Comparison of ENCODE assay signal across 13 cellular contexts in genomic region chr16:75246504-75247205, GRCh38. TPM values are rescaled to one million over a fixed set of nuclear protein-coding genes. Genes with fewer than 3 reads are reported as not detected.
DNase-seq lines count a peak whose midpoint lies in the region; ATAC-seq and TF ChIP-seq lines count a peak whose summit lies in the region.
"Had no signal": no experiment of that assay in that cellular context is flagged by ENCODE, and none has a peak within 500 bp of the region (broad histone marks: within the 10 kb centered on the region; RNA-seq: fewer than 3 reads in every experiment).

No MANE protein-coding gene starts in this region.

- H3K4me3 Mint-ChIP-seq in natural killer cell treated with Interleukin-12 subunit alpha and Interleukin-12 subunit beta and Interleukin-15 and Interleukin-18, amount 100 ng/mL, for 72 hours: no peak overlapping the region

- H3K4me3 ChIP-seq in cardiac muscle cell (no peak overlapping the region), fibroblast of lung (replicated peaks in 1 of 4; ENCODE audit: control extremely low read depth in 1 of 4, insufficient read depth in 1 of 4, low read depth in 3 of 4, low read length in 4 of 4) (no peak overlapping the region), osteoblast (ENCODE audit: insufficient read depth, low read length) (peak overlapping the region; percentile 30), vagina (no peak overlapping the region), BE2C (ENCODE audit: low read depth, low read length) (no peak overlapping the region)

- peaks cover 0 to 5% of the 10 kb centered on the region in 2 donors for H3K4me1 Mint-ChIP-seq in natural killer cell treated with Interleukin-12 subunit alpha and Interleukin-12 subunit beta and Interleukin-15 and Interleukin-18, amount 100 ng/mL, for 72 hours (ENCODE audit: low read depth in 2 of 2)

- H3K9ac ChIP-seq in fibroblast of lung (ENCODE audit: insufficient read depth, low read length): peak overlapping the region; percentile 84

- H3K4me1 ChIP-seq in cardiac muscle cell (ENCODE audit: low read depth) (peaks cover 46% of the 10 kb centered on the region), fibroblast of lung (ENCODE audit: control insufficient read depth, extremely low read depth, insufficient read depth, low read length) (peaks cover 66% of the 10 kb centered on the region), osteoblast (ENCODE audit: insufficient read depth, low read length) (peaks cover 69% of the 10 kb centered on the region), vagina (peaks cover 75% of the 10 kb centered on the region), BE2C (peaks cover 3% of the 10 kb centered on the region)

- H3K27ac ChIP-seq in cardiac muscle cell (peak overlapping the region; percentile 99), fibroblast of lung (ENCODE audit: insufficient read depth, low read length) (peak overlapping the region; percentile 97), osteoblast (ENCODE audit: low read depth, low read length) (peak overlapping the region; percentile 99), vagina (peak overlapping the region; percentile 88)

- ATAC-seq in Right ventricle myocardium superior (ENCODE audit: poor library complexity) (no peak), HG03460 (IDR thresholded peaks at IDR 0.05; ENCODE audit: unreplicated experiment) (no peak)
- no peak for ATAC-seq in natural killer cell treated with Interleukin-12 subunit alpha and Interleukin-12 subunit beta and Interleukin-15 and Interleukin-18, amount 100 ng/mL, for 72 hours
- ATAC-seq: stimulated activated naive CD8-positive, alpha-beta T cell treated with anti-CD3 and anti-CD28 coated beads, Interleukin-15, Interleukin-2, amounts not matched to agents 100 U/mL and 50 U/mL, for 24 hours had no signal

- peak in 1 of 2 donors; percentile 91 for DNase-seq in cardiac muscle cell (ENCODE audit: low read depth in 1 of 2, low spot score in 1 of 2)
- DNase-seq in Right ventricle myocardium superior: no peak
- peak; percentile 60 to 88 for DNase-seq in fibroblast of lung (ENCODE audit: low read depth in 2 of 2)
- peak; percentile 95 for DNase-seq in osteoblast (ENCODE audit: insufficient read length, low spot score, missing footprints)
- no peak for DNase-seq in vagina (ENCODE audit: extremely low spot score in 2 of 2)
- no peak for DNase-seq in BE2C
- DNase-seq in natural killer cell treated with Interleukin-12 subunit alpha and Interleukin-12 subunit beta and Interleukin-15 and Interleukin-18, amount 100 ng/mL, for 72 hours (ENCODE audit: low spot score): no peak
- DNase-seq: cortex of kidney; NCI-H226; stimulated activated CD4-positive, alpha-beta T cell treated with anti-CD3 and anti-CD28 coated beads, Interleukin-12 subunit alpha, Interleukin-12 subunit beta, amount 100 ng/mL, for 4 hours; stimulated activated naive CD8-positive, alpha-beta T cell treated with anti-CD3 and anti-CD28 coated beads, Interleukin-15, Interleukin-2, amounts not matched to agents 100 U/mL and 50 U/mL, for 24 hours had no signal

- H3K79me2 ChIP-seq in fibroblast of lung (ENCODE audit: control insufficient read depth, insufficient read depth, low read length) (peaks cover 92% of the 10 kb centered on the region), osteoblast (ENCODE audit: insufficient read depth, low read length) (peaks cover 93% of the 10 kb centered on the region)

- H4K20me1 ChIP-seq in fibroblast of lung (ENCODE audit: control insufficient read depth, extremely low read depth, insufficient read depth, low read length): peaks cover 1% of the 10 kb centered on the region
- peaks cover 54% of the 10 kb centered on the region for H4K20me1 ChIP-seq in osteoblast (ENCODE audit: insufficient read depth, low read length)

- H2AFZ ChIP-seq in fibroblast of lung (ENCODE audit: low read length): no peak overlapping the region
- H2AFZ ChIP-seq in osteoblast (ENCODE audit: low read length): no peak overlapping the region

- TF ChIP-seq POLR2A in vagina (IDR thresholded peaks at IDR 0.05): no peak

- H3K9me3 Mint-ChIP-seq in natural killer cell treated with Interleukin-12 subunit alpha and Interleukin-12 subunit beta and Interleukin-15 and Interleukin-18, amount 100 ng/mL, for 72 hours: no peaks in the 10 kb centered on the region

- no peaks in the 10 kb centered on the region for H3K36me3 Mint-ChIP-seq in natural killer cell treated with Interleukin-12 subunit alpha and Interleukin-12 subunit beta and Interleukin-15 and Interleukin-18, amount 100 ng/mL, for 72 hours

- H3K27ac Mint-ChIP-seq in natural killer cell treated with Interleukin-12 subunit alpha and Interleukin-12 subunit beta and Interleukin-15 and Interleukin-18, amount 100 ng/mL, for 72 hours: no peak overlapping the region

- no peaks in the 10 kb centered on the region for H3K27me3 ChIP-seq in cardiac muscle cell
- H3K27me3 ChIP-seq in fibroblast of lung (ENCODE audit: control insufficient read depth, insufficient read depth, low read length): no peaks in the 10 kb centered on the region
- no peaks in the 10 kb centered on the region for H3K27me3 ChIP-seq in osteoblast (ENCODE audit: insufficient read depth, low read length)
- no peaks in the 10 kb centered on the region for H3K27me3 ChIP-seq in vagina
- no peaks in the 10 kb centered on the region for H3K27me3 ChIP-seq in BE2C

- H3K36me3 ChIP-seq in cardiac muscle cell (peaks cover 4% of the 10 kb centered on the region), fibroblast of lung (ENCODE audit: control insufficient read depth, insufficient read depth, low read length) (peaks cover 16% of the 10 kb centered on the region), osteoblast (ENCODE audit: insufficient read depth, low read length) (peaks cover 31% of the 10 kb centered on the region), vagina (peaks cover 0 to 8% of the 10 kb centered on the region in 2 donors), BE2C (0 out of 2 replicates have a peak, but pooled peaks cover 3% of the 10 kb centered on the region)

- no peak for TF ChIP-seq CTCF in cardiac muscle cell (IDR thresholded peaks at IDR 0.05; ENCODE audit: low read depth, low read length)
- TF ChIP-seq CTCF in fibroblast of lung (conservative IDR thresholded peaks at IDR 0.05 in 1 of 2, IDR thresholded peaks at IDR 0.05 in 1 of 2; ENCODE audit: low read depth in 1 of 2, low read length in 2 of 2): no peak
- no peak for TF ChIP-seq CTCF in osteoblast (IDR thresholded peaks at IDR 0.05; ENCODE audit: extremely low read depth, low read depth, low read length)
- no peak for TF ChIP-seq CTCF in vagina (IDR thresholded peaks at IDR 0.05)
- no peak for TF ChIP-seq CTCF in BE2C (IDR thresholded peaks at IDR 0.05; ENCODE audit: low read depth, low read length)

- intact Hi-C loops in Right ventricle myocardium superior (cut with DNase I) (no loop called here), vagina (cut with DNase I) (no loop called here)

- peaks cover 14 to 39% of the 10 kb centered on the region in 2 donors for H3K27me3 Mint-ChIP-seq in natural killer cell treated with Interleukin-12 subunit alpha and Interleukin-12 subunit beta and Interleukin-15 and Interleukin-18, amount 100 ng/mL, for 72 hours

- no peaks in the 10 kb centered on the region for H3K9me3 ChIP-seq in cardiac muscle cell (ENCODE audit: low read depth)
- H3K9me3 ChIP-seq in fibroblast of lung (ENCODE audit: control insufficient read depth, insufficient read depth, low read depth, low read length): no peaks in the 10 kb centered on the region
- no peaks in the 10 kb centered on the region for H3K9me3 ChIP-seq in osteoblast (ENCODE audit: low read depth, low read length)
- H3K9me3 ChIP-seq in vagina: no peaks in the 10 kb centered on the region
- H3K9me3 ChIP-seq in BE2C: no peaks in the 10 kb centered on the region

- H3K4me2 ChIP-seq in fibroblast of lung (ENCODE audit: extremely low read depth, insufficient read depth, low read length) (peak overlapping the region; percentile 56), osteoblast (ENCODE audit: insufficient read depth, low read length) (peak overlapping the region; percentile 72)

RNA-seq across cellular contexts. Expression of gene BCAR1, which starts 4.8 kb away (rescaled TPM):
- total RNA-seq in cardiac muscle cell (105 and 121 TPM in 2 replicates), Right ventricle myocardium superior (75.4 TPM), fibroblast of lung (26.5 and 36.8 TPM in 2 replicates), osteoblast (66.9 and 75.3 TPM in 2 replicates), vagina (39.5 TPM)
- polyA plus RNA-seq in cardiac muscle cell (83.7 and 106 TPM in 2 replicates), fibroblast of lung (32.8 and 66.5 TPM in 2 replicates)
- polyA plus RNA-seq in fibroblast of lung (2012): 68.9 and 146 TPM in 2 replicates
- polyA minus RNA-seq in fibroblast of lung (ENCODE audit: low replicate concordance): 37.6 and 115 TPM in 2 replicates
- 72.3 TPM for polyA plus RNA-seq in BE2C (2012; ENCODE audit: insufficient read depth, insufficient read length, low read depth)
- not detected for total RNA-seq in natural killer cell treated with Interleukin-12 subunit alpha and Interleukin-12 subunit beta and Interleukin-15 and Interleukin-18, amount 100 ng/mL, for 72 hours

RNA-seq across cellular contexts. Expression of gene CTRB1, which starts 27.9 kb away (rescaled TPM):
- total RNA-seq in cardiac muscle cell (not detected in 2 replicates), Right ventricle myocardium superior (not detected), fibroblast of lung (not detected in 2 replicates), osteoblast (not detected in 2 replicates), vagina (not detected)
- polyA plus RNA-seq in cardiac muscle cell (0.22 and 1.1 TPM in 2 replicates), fibroblast of lung (not detected in 2 replicates)
- polyA plus RNA-seq in fibroblast of lung (2012): 0.40 TPM in 1 of 2 replicates, not detected in the other
- polyA minus RNA-seq in fibroblast of lung (ENCODE audit: low replicate concordance): not detected in 2 replicates
- 2.5 TPM for polyA plus RNA-seq in BE2C (2012; ENCODE audit: insufficient read depth, insufficient read length, low read depth)
- total RNA-seq in natural killer cell treated with Interleukin-12 subunit alpha and Interleukin-12 subunit beta and Interleukin-15 and Interleukin-18, amount 100 ng/mL, for 72 hours: not detected
- total RNA-seq: activated CD8-positive, alpha-beta memory T cell treated with anti-CD3 and anti-CD28 coated beads for 36 hours had no signal

RNA-seq across cellular contexts. Expression of gene CTRB2, which starts 39.7 kb away (rescaled TPM):
- total RNA-seq in cardiac muscle cell (0.63 TPM in 1 of 2 replicates, not detected in the other), Right ventricle myocardium superior (not detected), fibroblast of lung (not detected in 2 replicates), osteoblast (not detected in 2 replicates), vagina (not detected)
- polyA plus RNA-seq in cardiac muscle cell (0.76 TPM in 1 of 2 replicates, not detected in the other), fibroblast of lung (not detected in 2 replicates)
- polyA plus RNA-seq in fibroblast of lung (2012): 0.10 TPM in 1 of 2 replicates, not detected in the other
- polyA minus RNA-seq in fibroblast of lung (ENCODE audit: low replicate concordance): not detected in 2 replicates
- polyA plus RNA-seq in BE2C (2012; ENCODE audit: insufficient read depth, insufficient read length, low read depth): 0.90 TPM
- total RNA-seq in natural killer cell treated with Interleukin-12 subunit alpha and Interleukin-12 subunit beta and Interleukin-15 and Interleukin-18, amount 100 ng/mL, for 72 hours: not detected
- total RNA-seq: activated CD8-positive, alpha-beta memory T cell treated with anti-CD3 and anti-CD28 coated beads for 36 hours had no signal

Comparison
In these comparisons a context has a peak if more than half of its experiments do, and no peak if none do; other contexts are left out.
1. DNase-seq: peak in fibroblast of lung (2 of 2) and osteoblast (single experiment); none in Right ventricle myocardium superior (single experiment), vagina (0 of 2), BE2C (single experiment) and natural killer cell treated with Interleukin-12 subunit alpha and Interleukin-12 subunit beta and Interleukin-15 and Interleukin-18, amount 100 ng/mL, for 72 hours (single experiment).
2. RNA of gene BCAR1, which starts 4.8 kb away (total RNA-seq): 105 to 121 TPM in cardiac muscle cell, 75.4 TPM in Right ventricle myocardium superior (single experiment), 66.9 to 75.3 TPM in osteoblast, 39.5 TPM in vagina (single experiment) and 26.5 to 36.8 TPM in fibroblast of lung; not detected in natural killer cell treated with Interleukin-12 subunit alpha and Interleukin-12 subunit beta and Interleukin-15 and Interleukin-18, amount 100 ng/mL, for 72 hours; every median in the first group is over 10 times any median in the second.
3. Peak in every context shown above with its lines, with median percentiles within 50 percentile points of each other: H3K27ac ChIP-seq.